In the genomic region with DNA sequence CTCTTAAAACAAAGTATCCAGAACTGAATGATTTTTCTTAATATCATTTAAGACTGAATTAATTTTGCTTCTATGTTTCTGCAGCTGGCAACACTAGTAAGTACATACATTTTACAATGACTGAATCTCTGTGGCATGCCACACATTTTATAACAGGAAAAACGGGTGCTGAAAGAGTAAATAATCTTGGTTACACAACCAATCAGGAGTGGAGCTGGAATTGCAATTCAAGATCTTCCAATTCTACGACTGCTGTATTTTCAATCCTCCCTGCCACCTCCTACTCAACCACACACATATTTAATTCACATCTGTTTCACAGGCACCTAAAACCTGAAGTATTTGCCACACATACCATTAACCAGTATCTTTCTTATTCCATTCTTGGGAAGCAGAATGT, we compare ENCODE assay signal across 21 cellular contexts. TPM values are rescaled to one million over a fixed set of nuclear protein-coding genes. Genes with fewer than 3 reads are reported as not detected.
DNase-seq lines count a peak whose midpoint lies in the region; TF ChIP-seq lines count a peak whose summit lies in the region.
"Had no signal": no experiment of that assay in that cellular context is flagged by ENCODE, and none has a peak within 500 bp of the region (broad histone marks: within the 10 kb centered on the region; RNA-seq: fewer than 3 reads in every experiment).

No MANE protein-coding gene starts in this region.

- CTCF ChIA-PET in Caco-2 (lab: Charles Lee) (no interaction called here), mammary epithelial cell (lab: Charles Lee; ENCODE audit: low non-redundant PET) (no interaction called here)

- in situ Hi-C loops in mammary epithelial cell (cut with MboI; ENCODE audit: low sequenced_read_pairs in 2 of 2), result no loop called here

- H3K9me3 Mint-ChIP-seq in Caco-2 (ENCODE audit: unreplicated experiment), result no peaks in the 10 kb centered on the region
- no peaks in the 10 kb centered on the region for H3K9me3 Mint-ChIP-seq in activated T-helper 1 cell treated with anti-CD3 and anti-CD28 coated beads, Interleukin-12 subunit alpha, Interleukin-12 subunit beta, Interleukin-2, Interleukin-4 antibody, amounts not matched to agents 30 ng/mL and 10 ng/mL and 1 ng/mL, durations not matched to agents 14 hours and 24 hours and 36 hours
- H3K9me3 Mint-ChIP-seq: stimulated activated effector memory CD8-positive, alpha-beta T cell treated with anti-CD3 and anti-CD28 coated beads, Interleukin-12 subunit alpha, Interleukin-12 subunit beta, amount 100 ng/mL, for 72 hours; WTC11 had no signal

- no peaks in the 10 kb centered on the region for H3K36me3 ChIP-seq in Caco-2 (ENCODE audit: control insufficient read depth, insufficient read depth, low read length)
- H3K36me3 ChIP-seq in mammary epithelial cell (ENCODE audit: insufficient read depth, low read length), result no peaks in the 10 kb centered on the region
- H3K36me3 ChIP-seq: neutrophil, tibial nerve had no signal

- POLR2A ChIA-PET in Caco-2 (lab: Charles Lee), result no interaction called here

- H3K9me3 ChIP-seq in Caco-2 (no peaks in the 10 kb centered on the region), mammary epithelial cell (replicated peaks; ENCODE audit: insufficient read depth, low read length) (no peaks in the 10 kb centered on the region)
- H3K9me3 ChIP-seq: body of pancreas, neutrophil, tibial nerve had no signal

- peaks cover 37% of the 10 kb centered on the region for H3K4me1 ChIP-seq in Caco-2
- no peaks in the 10 kb centered on the region for H3K4me1 ChIP-seq in mammary epithelial cell (ENCODE audit: insufficient read depth, low read length)
- H3K4me1 ChIP-seq: tibial nerve had no signal

- BruUV-seq in Caco-2 (replicated peaks; lab: Mats Ljungman, UMichigan) (no TSS peak), mammary epithelial cell (replicated peaks; lab: Mats Ljungman, UMichigan) (no TSS peak)

- H2AFZ ChIP-seq in mammary epithelial cell (ENCODE audit: low read depth, low read length), result no peak overlapping the region

- peak overlapping the region; percentile 37 for H3K27ac Mint-ChIP-seq in Caco-2 (ENCODE audit: unreplicated experiment)
- no peak overlapping the region for H3K27ac Mint-ChIP-seq in activated T-helper 1 cell treated with anti-CD3 and anti-CD28 coated beads, Interleukin-12 subunit alpha, Interleukin-12 subunit beta, Interleukin-2, Interleukin-4 antibody, amounts not matched to agents 30 ng/mL and 10 ng/mL and 1 ng/mL, durations not matched to agents 14 hours and 24 hours and 36 hours
- H3K27ac Mint-ChIP-seq: stimulated activated effector memory CD8-positive, alpha-beta T cell treated with anti-CD3 and anti-CD28 coated beads, Interleukin-12 subunit alpha, Interleukin-12 subunit beta, amount 100 ng/mL, for 72 hours; WTC11 had no signal

- dilution Hi-C loops in mammary epithelial cell (cut with HindIII; ENCODE audit: low sequenced_read_pairs), result no loop called here

- TF ChIP-seq CTCF in Caco-2 (IDR thresholded peaks at IDR 0.05; ENCODE audit: insufficient read depth in 1 of 2, low read depth in 1 of 2, low read length in 1 of 2, severe bottlenecking in 1 of 2, unreplicated experiment in 1 of 2) (no peak), mammary epithelial cell (conservative IDR thresholded peaks at IDR 0.05 in 1 of 2, IDR thresholded peaks at IDR 0.05 in 1 of 2; ENCODE audit: extremely low read depth in 1 of 2, insufficient read depth in 1 of 2, low read depth in 1 of 2, low read length in 2 of 2) (no peak)

- H3K36me3 Mint-ChIP-seq in Caco-2 (ENCODE audit: insufficient read depth, unreplicated experiment), result no peaks in the 10 kb centered on the region
- no peaks in the 10 kb centered on the region for H3K36me3 Mint-ChIP-seq in activated T-helper 1 cell treated with anti-CD3 and anti-CD28 coated beads, Interleukin-12 subunit alpha, Interleukin-12 subunit beta, Interleukin-2, Interleukin-4 antibody, amounts not matched to agents 30 ng/mL and 10 ng/mL and 1 ng/mL, durations not matched to agents 14 hours and 24 hours and 36 hours (ENCODE audit: low read depth)
- H3K36me3 Mint-ChIP-seq: stimulated activated effector memory CD8-positive, alpha-beta T cell treated with anti-CD3 and anti-CD28 coated beads, Interleukin-12 subunit alpha, Interleukin-12 subunit beta, amount 100 ng/mL, for 72 hours; WTC11 had no signal

- no peaks in the 10 kb centered on the region for H3K79me2 ChIP-seq in mammary epithelial cell (ENCODE audit: insufficient read depth, low read length)

- H3K9ac ChIP-seq in mammary epithelial cell (ENCODE audit: insufficient read depth, low read length), result no peak overlapping the region

- H3K4me1 Mint-ChIP-seq in Caco-2 (ENCODE audit: low read depth, unreplicated experiment), result peaks cover 22% of the 10 kb centered on the region
- H3K4me1 Mint-ChIP-seq in activated T-helper 1 cell treated with anti-CD3 and anti-CD28 coated beads, Interleukin-12 subunit alpha, Interleukin-12 subunit beta, Interleukin-2, Interleukin-4 antibody, amounts not matched to agents 30 ng/mL and 10 ng/mL and 1 ng/mL, durations not matched to agents 14 hours and 24 hours and 36 hours (ENCODE audit: low read depth), result no peaks in the 10 kb centered on the region
- H3K4me1 Mint-ChIP-seq: stimulated activated effector memory CD8-positive, alpha-beta T cell treated with anti-CD3 and anti-CD28 coated beads, Interleukin-12 subunit alpha, Interleukin-12 subunit beta, amount 100 ng/mL, for 72 hours had no signal

- intact Hi-C loops in Caco-2 (cut with micrococcal nuclease; ENCODE audit: unreplicated experiment) (loop anchor here (5.0 kb wide), 1 partner anchor 32 kb away; no protein-coding TSS in a partner anchor), mammary epithelial cell (cut with micrococcal nuclease) (no loop called here)
- intact Hi-C loops in activated T-helper 1 cell treated with anti-CD3 and anti-CD28 coated beads, Interleukin-12 subunit alpha, Interleukin-12 subunit beta, Interleukin-2, Interleukin-4 antibody, amounts not matched to agents 30 ng/mL and 10 ng/mL and 1 ng/mL, durations not matched to agents 14 hours and 24 hours and 36 hours (cut with micrococcal nuclease), result no loop called here

- no peak overlapping the region for H3K4me3 Mint-ChIP-seq in Caco-2 (ENCODE audit: unreplicated experiment)
- no peak overlapping the region for H3K4me3 Mint-ChIP-seq in activated T-helper 1 cell treated with anti-CD3 and anti-CD28 coated beads, Interleukin-12 subunit alpha, Interleukin-12 subunit beta, Interleukin-2, Interleukin-4 antibody, amounts not matched to agents 30 ng/mL and 10 ng/mL and 1 ng/mL, durations not matched to agents 14 hours and 24 hours and 36 hours
- H3K4me3 Mint-ChIP-seq: stimulated activated effector memory CD8-positive, alpha-beta T cell treated with anti-CD3 and anti-CD28 coated beads, Interleukin-12 subunit alpha, Interleukin-12 subunit beta, amount 100 ng/mL, for 72 hours; WTC11 had no signal

- H3K4me3 ChIP-seq in Caco-2 (ENCODE audit: low read depth, low read length) (no peak overlapping the region), mammary epithelial cell (replicated peaks in 1 of 3; ENCODE audit: insufficient read depth in 1 of 3, low read depth in 2 of 3, low read length in 3 of 3) (no peak overlapping the region)
- H3K4me3 ChIP-seq: body of pancreas, tibial nerve had no signal

- H4K20me1 ChIP-seq in mammary epithelial cell (ENCODE audit: insufficient read depth, low read length), result no peaks in the 10 kb centered on the region

- H3K27ac ChIP-seq in mammary epithelial cell (ENCODE audit: insufficient read depth, low read depth, low read length), result no peak overlapping the region
- H3K27ac ChIP-seq: body of pancreas, neutrophil, tibial nerve had no signal

- H3K27me3 ChIP-seq in Caco-2 (replicated peaks; ENCODE audit: control insufficient read depth, insufficient read depth, low read length) (no peaks in the 10 kb centered on the region), mammary epithelial cell (ENCODE audit: insufficient read depth, low read length) (no peaks in the 10 kb centered on the region)
- H3K27me3 ChIP-seq: body of pancreas, neutrophil, tibial nerve had no signal

- 80% methylated on average over 2 of the region's 2 CpGs for WGBS in mammary epithelial cell (ENCODE audit: low coverage, missing lambda C conversion rate)

- no peaks in the 10 kb centered on the region for H3K27me3 Mint-ChIP-seq in Caco-2 (ENCODE audit: insufficient read depth, unreplicated experiment)
- peaks cover 7% of the 10 kb centered on the region for H3K27me3 Mint-ChIP-seq in activated T-helper 1 cell treated with anti-CD3 and anti-CD28 coated beads, Interleukin-12 subunit alpha, Interleukin-12 subunit beta, Interleukin-2, Interleukin-4 antibody, amounts not matched to agents 30 ng/mL and 10 ng/mL and 1 ng/mL, durations not matched to agents 14 hours and 24 hours and 36 hours (ENCODE audit: insufficient read depth)

- no peak overlapping the region for H3K4me2 ChIP-seq in mammary epithelial cell (ENCODE audit: insufficient read depth, low read depth, low read length)

- DNase-seq in Caco-2 (peak in 1 of 2 experiments; percentile 32), HT1080 (ENCODE audit: low read depth) (peak; percentile 25), mammary epithelial cell (peak; percentile 9), iris pigment epithelial cell (ENCODE audit: low read depth) (peak; percentile 88), NCI-H2196 (lab: John Stamatoyannopoulos, UW; ENCODE audit: unreplicated experiment) (no peak)
- no peak for DNase-seq in activated T-helper 1 cell treated with anti-CD3 and anti-CD28 coated beads, Interleukin-12 subunit alpha, Interleukin-12 subunit beta, Interleukin-2, Interleukin-4 antibody, amounts not matched to agents 30 ng/mL and 10 ng/mL and 1 ng/mL, durations not matched to agents 14 hours and 24 hours and 36 hours (ENCODE audit: low spot score)
- no peak for DNase-seq in activated CD4-positive, alpha-beta T cell treated with anti-CD3 and anti-CD28 coated beads for 48 hours
- no peak for DNase-seq in activated T-cell treated with anti-CD3 and anti-CD28 coated beads, Interleukin-2, amount 50 U/mL, for 1 hour
- DNase-seq: activated gamma-delta T cell; body of pancreas; DMS153; effector memory CD4-positive, alpha-beta T cell; GOT3; NCI-H1105 treated with DMSO at 0.1 percent for 48 hours; NCI-H446 treated with DMSO at 0.1 percent for 48 hours; SW 1271 had no signal

RNA-seq across cellular contexts. Expression of gene NR5A1, which starts 52.7 kb away (rescaled TPM):
- total RNA-seq in Caco-2 (2022) (0.09 TPM in 1 of 2 replicates, not detected in the other), mammary epithelial cell (not detected)
- total RNA-seq in HT1080 (2014; rRNA removed; shearing (Covaris generic)), result not detected in 2 replicates
- polyA plus RNA-seq in HT1080 (2015; cell fraction: cytosol; rRNA removed), result not detected in 2 replicates
- not detected in 2 replicates for polyA plus RNA-seq in HT1080 (2015; cell fraction: nucleus; rRNA removed)
- polyA plus RNA-seq in mammary epithelial cell, result not detected
- not detected for polyA minus RNA-seq in mammary epithelial cell
- total RNA-seq in activated T-helper 1 cell treated with anti-CD3 and anti-CD28 coated beads, Interleukin-12 subunit alpha, Interleukin-12 subunit beta, Interleukin-2, Interleukin-4 antibody, amounts not matched to agents 30 ng/mL and 10 ng/mL and 1 ng/mL, durations not matched to agents 14 hours and 24 hours and 36 hours, result not detected in 2 replicates
- total RNA-seq: body of pancreas, tibial nerve had no signal
- polyA plus RNA-seq: BJ had no signal

Comparison
In these comparisons a context has a peak if more than half of its experiments do, and no peak if none do; other contexts are left out.
1. DNase-seq: peak in HT1080 (single experiment), mammary epithelial cell (single experiment) and iris pigment epithelial cell (single experiment); none in activated T-helper 1 cell treated with anti-CD3 and anti-CD28 coated beads, Interleukin-12 subunit alpha, Interleukin-12 subunit beta, Interleukin-2, Interleukin-4 antibody, amounts not matched to agents 30 ng/mL and 10 ng/mL and 1 ng/mL, durations not matched to agents 14 hours and 24 hours and 36 hours (single experiment), NCI-H2196 (single experiment), activated CD4-positive, alpha-beta T cell treated with anti-CD3 and anti-CD28 coated beads for 48 hours (single experiment) and activated T-cell treated with anti-CD3 and anti-CD28 coated beads, Interleukin-2, amount 50 U/mL, for 1 hour (single experiment).